9 cellular contexts compared by ENCODE assay signal in genomic region chr9:89815903-89816573, GRCh38.
DNase-seq lines count a peak whose midpoint lies in the region; ATAC-seq and TF ChIP-seq lines count a peak whose summit lies in the region.
"Had no signal": no experiment of that assay in that cellular context is flagged by ENCODE, and none has a peak within 500 bp of the region (broad histone marks: within the 10 kb centered on the region; RNA-seq: fewer than 3 reads in every experiment).

No MANE protein-coding gene starts in this region.

- TF ChIP-seq CTCF in A673 (conservative IDR thresholded peaks at IDR 0.05; ENCODE audit: low read depth, low read length), result no peak

- no TSS peak for BruUV-seq in A673 (replicated peaks; lab: Mats Ljungman, UMichigan)

- POLR2A ChIA-PET in A673 (lab: Charles Lee; ENCODE audit: low non-redundant PET), result no interaction called here

- CTCF ChIA-PET in A673 (lab: Charles Lee), result no interaction called here

- intact Hi-C loops in A673 (cut with micrococcal nuclease; ENCODE audit: unreplicated experiment), result loop anchor here (10.0 kb wide), 1 partner anchor 401 kb away; no protein-coding TSS in a partner anchor

- DNase-seq in myocyte (ENCODE audit: low read depth) (peak; percentile 26), epidermal melanocyte (ENCODE audit: insufficient read length, low spot score) (no peak), NCI-H345 treated with DMSO at 0.1 percent for 48 hours (lab: John Stamatoyannopoulos, UW; ENCODE audit: unreplicated experiment) (no peak), A673 (ENCODE audit: low spot score) (no peak), SIG-M5 (lab: John Stamatoyannopoulos, UW) (no peak)

- H3K4me3 ChIP-seq in A673 (ENCODE audit: low read depth, low read length, poor library complexity, severe bottlenecking), result no peak overlapping the region
- H3K4me3 ChIP-seq: vagina had no signal

- peak; percentile 41 for TF ChIP-seq POLR2A in GM18526 (IDR thresholded peaks at IDR 0.05; ENCODE audit: extremely low read depth, insufficient read length)

- H3K27me3 ChIP-seq in A673 (replicated peaks; ENCODE audit: insufficient read depth, low read depth, low read length, poor library complexity), result no peaks in the 10 kb centered on the region
- H3K27me3 ChIP-seq: vagina had no signal

- no peaks in the 10 kb centered on the region for H3K36me3 ChIP-seq in A673 (ENCODE audit: insufficient read depth, low read length, poor library complexity, severe bottlenecking)
- H3K36me3 ChIP-seq: vagina had no signal

- ATAC-seq in GM21529 (IDR thresholded peaks at IDR 0.05; ENCODE audit: unreplicated experiment), result peak; percentile 88
- peak; percentile 89 for ATAC-seq in HG03520 (IDR thresholded peaks at IDR 0.05; ENCODE audit: unreplicated experiment)

- H3K27ac ChIP-seq in A673 (ENCODE audit: low read depth, low read length, poor library complexity, severe bottlenecking), result no peak overlapping the region
- H3K27ac ChIP-seq: vagina had no signal

- peaks cover 3% of the 10 kb centered on the region for H3K4me1 ChIP-seq in A673 (ENCODE audit: insufficient read depth, low read length, poor library complexity, severe bottlenecking)

- H3K9me3 ChIP-seq in A673 (ENCODE audit: low read depth, low read length, poor library complexity, severe bottlenecking), result no peaks in the 10 kb centered on the region
- H3K9me3 ChIP-seq: vagina had no signal
